ENCODE assay signal across 23 cellular contexts in genomic region chr10:123633106-123633505, GRCh38. TPM values are rescaled to one million over a fixed set of nuclear protein-coding genes. Genes with fewer than 3 reads are reported as not detected.
DNase-seq lines count a peak whose midpoint lies in the region; ATAC-seq and TF ChIP-seq lines count a peak whose summit lies in the region.
"Had no signal": no experiment of that assay in that cellular context is flagged by ENCODE, and none has a peak within 500 bp of the region (broad histone marks: within the 10 kb centered on the region; RNA-seq: fewer than 3 reads in every experiment).

No MANE protein-coding gene starts in this region.

- H3K4me2 ChIP-seq in osteoblast (ENCODE audit: insufficient read depth, low read length) = no peak overlapping the region
- H3K4me2 ChIP-seq: BLaER1 treated with 17β-estradiol and CSF1 and Interleukin-3, amounts not matched to agents 10 nM and 100 nM; SK-N-SH had no signal

- no peaks in the 10 kb centered on the region for H3K36me3 ChIP-seq in osteoblast (ENCODE audit: insufficient read depth, low read length)
- H3K36me3 ChIP-seq: BLaER1 treated with 17β-estradiol and CSF1 and Interleukin-3, amounts not matched to agents 10 nM and 100 nM had no signal

- no peaks in the 10 kb centered on the region for H4K20me1 ChIP-seq in osteoblast (ENCODE audit: insufficient read depth, low read length)
- H4K20me1 ChIP-seq: BLaER1 treated with 17β-estradiol and CSF1 and Interleukin-3, amounts not matched to agents 10 nM and 100 nM had no signal

- H3K79me2 ChIP-seq in osteoblast (ENCODE audit: insufficient read depth, low read length) = no peaks in the 10 kb centered on the region

- H3K27ac ChIP-seq in osteoblast (ENCODE audit: low read depth, low read length) (no peak overlapping the region), substantia nigra (ENCODE audit: low read depth, low read length, poor library complexity, severe bottlenecking) (no peak overlapping the region)
- H3K27ac ChIP-seq: BLaER1 treated with 17β-estradiol and CSF1 and Interleukin-3, amounts not matched to agents 10 nM and 100 nM had no signal

- H3K4me3 ChIP-seq in osteoblast (ENCODE audit: insufficient read depth, low read length) = no peak overlapping the region
- H3K4me3 ChIP-seq: BLaER1 treated with 17β-estradiol and CSF1 and Interleukin-3, amounts not matched to agents 10 nM and 100 nM had no signal

- no peak overlapping the region for H2AFZ ChIP-seq in osteoblast (ENCODE audit: low read length)

- H3K9me3 ChIP-seq in osteoblast (ENCODE audit: low read depth, low read length) = no peaks in the 10 kb centered on the region
- H3K9me3 ChIP-seq: SK-N-SH had no signal

- DNase-seq in EL (peak; percentile 34), RPMI7951 (ENCODE audit: low read depth) (peak; percentile 24), islet precursor cell (peak; percentile 50), UCSD-AML1 (lab: John Stamatoyannopoulos, UW; ENCODE audit: unreplicated experiment) (no peak), osteoblast (ENCODE audit: insufficient read length, low spot score, missing footprints) (no peak), substantia nigra (lab: John Stamatoyannopoulos, UW) (no peak)
- DNase-seq: AML-193; CD4-positive, alpha-beta T cell; DMS53; IMR-90; KG1; NCI-H1092; NCI-H1436; NCI-H187; NCI-H2081 treated with DMSO at 0.1 percent for 48 hours; NCI-H2171; NCI-H226; NCI-H510A; NCI-H69; OCI-M1; SK-N-SH had no signal

- TF ChIP-seq CTCF in osteoblast (IDR thresholded peaks at IDR 0.05; ENCODE audit: extremely low read depth, low read depth, low read length) = no peak

- no peak for ATAC-seq in HG03175 (IDR thresholded peaks at IDR 0.05; ENCODE audit: unreplicated experiment)

- H3K27me3 ChIP-seq in osteoblast (ENCODE audit: insufficient read depth, low read length) = no peaks in the 10 kb centered on the region
- H3K27me3 ChIP-seq: BLaER1 treated with 17β-estradiol and CSF1 and Interleukin-3, amounts not matched to agents 10 nM and 100 nM had no signal

- no peaks in the 10 kb centered on the region for H3K4me1 ChIP-seq in osteoblast (ENCODE audit: insufficient read depth, low read length)

RNA-seq across cellular contexts. Expression of gene GPR26, which starts 33.0 kb away (rescaled TPM):
- under 0.01 TPM in 2 replicates for total RNA-seq in RPMI7951 (2014; rRNA removed; shearing (Covaris generic))
- total RNA-seq in osteoblast = not detected in 2 replicates
- total RNA-seq: CD4-positive, alpha-beta T cell; IMR-90 had no signal

Comparison
In these comparisons a context has a peak if more than half of its experiments do, and no peak if none do; other contexts are left out.
1. DNase-seq: peak in EL (single experiment), RPMI7951 (single experiment) and islet precursor cell (single experiment); none in UCSD-AML1 (single experiment), osteoblast (single experiment) and substantia nigra (0 of 49).